ENCODE assay signal across 8 cellular contexts in genomic region chr12:57771271-57771872, GRCh38. TPM values are rescaled to one million over a fixed set of nuclear protein-coding genes. Genes with fewer than 3 reads are reported as not detected.
A peak's percentile ranks its signal among the peaks of the same experiment; 100 is the strongest.
DNase-seq lines count a peak whose midpoint lies in the region; ATAC-seq and TF ChIP-seq lines count a peak whose summit lies in the region.

No MANE protein-coding gene starts in this region.

- H3K9me3 ChIP-seq in ectodermal cell (ENCODE audit: control insufficient read depth, low read length) = no peaks in the 10 kb centered on the region

- H3K36me3 ChIP-seq in ectodermal cell (ENCODE audit: control insufficient read depth, insufficient read depth, low read length) = no peaks in the 10 kb centered on the region

- WGBS in ectodermal cell, 2 experiments = 2 to 3% methylated on average over 14 of the region's 16 CpGs

- DNase-seq in AG10803 (ENCODE audit: low read depth) (peak; percentile 85), GM19238 (ENCODE audit: insufficient read length, low spot score) (peak; percentile 86), NCI-H446 treated with DMSO at 0.1 percent for 48 hours (lab: John Stamatoyannopoulos, UW) (peak; percentile 87), lung microvascular endothelial cell (ENCODE audit: low read depth in 2 of 2) (peak; percentile 90)
- peak; percentile 67 for DNase-seq in activated CD4-positive, alpha-beta T cell treated with anti-CD3 and anti-CD28 coated beads for 1 hour
- DNase-seq in stimulated activated CD4-positive, alpha-beta T cell treated with anti-CD3 and anti-CD28 coated beads, TNF-alpha, amount 100 ng/mL, for 4 hours (ENCODE audit: low read depth in 3 of 3) = peak; percentile 85

- H3K27ac ChIP-seq in ectodermal cell (ENCODE audit: insufficient read depth, low read depth, low read length, poor library complexity, severe bottlenecking) = peak overlapping the region; percentile 92

- no peak for TF ChIP-seq CTCF in AG10803 (conservative IDR thresholded peaks at IDR 0.05; ENCODE audit: low read length)

- ATAC-seq in HG03342 (IDR thresholded peaks at IDR 0.05; ENCODE audit: unreplicated experiment) = peak; percentile 63

- peaks cover 12% of the 10 kb centered on the region for H3K4me1 ChIP-seq in ectodermal cell (ENCODE audit: control insufficient read depth, insufficient read depth, low read length)

- peaks cover 25% of the 10 kb centered on the region for H3K27me3 ChIP-seq in ectodermal cell (ENCODE audit: control insufficient read depth, insufficient read depth, low read length, poor library complexity, severe bottlenecking)

- H3K4me3 ChIP-seq in AG10803 (ENCODE audit: low read length) (peak overlapping the region; percentile 99), ectodermal cell (ENCODE audit: insufficient read depth, low read depth, low read length) (peak overlapping the region; percentile 59)

RNA-seq across cellular contexts. Expression of gene METTL1, which starts 0.5 kb away (rescaled TPM):
- 25.8 TPM for polyA plus RNA-seq in ectodermal cell (2013, experiment 1 of 4)
- 24.3 TPM for polyA plus RNA-seq in ectodermal cell (2013, experiment 2 of 4)
- polyA plus RNA-seq in ectodermal cell (2013, experiment 3 of 4) = 20.1 TPM
- 18.4 TPM for polyA plus RNA-seq in ectodermal cell (2013, experiment 4 of 4)
- 3.1 and 3.8 TPM in 2 replicates for total RNA-seq in lung microvascular endothelial cell

RNA-seq across cellular contexts. Expression of gene EEF1AKMT3, which starts 1.0 kb away (rescaled TPM):
- 6.6 TPM for polyA plus RNA-seq in ectodermal cell (2013, experiment 1 of 4)
- 5.0 TPM for polyA plus RNA-seq in ectodermal cell (2013, experiment 2 of 4)
- polyA plus RNA-seq in ectodermal cell (2013, experiment 3 of 4) = 4.8 TPM
- polyA plus RNA-seq in ectodermal cell (2013, experiment 4 of 4) = 5.5 TPM
- total RNA-seq in lung microvascular endothelial cell = 3.5 and 5.0 TPM in 2 replicates

RNA-seq across cellular contexts. Expression of gene CYP27B1, which starts 4.5 kb away (rescaled TPM):
- 2.3 TPM for polyA plus RNA-seq in ectodermal cell (2013, experiment 1 of 4)
- 2.0 TPM for polyA plus RNA-seq in ectodermal cell (2013, experiment 2 of 4)
- 0.85 TPM for polyA plus RNA-seq in ectodermal cell (2013, experiment 3 of 4)
- polyA plus RNA-seq in ectodermal cell (2013, experiment 4 of 4) = 1.1 TPM
- under 0.01 TPM in 2 replicates for total RNA-seq in lung microvascular endothelial cell

RNA-seq across cellular contexts. Expression of gene TSFM, which starts 11.2 kb away (rescaled TPM):
- polyA plus RNA-seq in ectodermal cell (2013, experiment 1 of 4) = 29.5 TPM
- polyA plus RNA-seq in ectodermal cell (2013, experiment 2 of 4) = 29.4 TPM
- polyA plus RNA-seq in ectodermal cell (2013, experiment 3 of 4) = 24.9 TPM
- 27.0 TPM for polyA plus RNA-seq in ectodermal cell (2013, experiment 4 of 4)
- total RNA-seq in lung microvascular endothelial cell = 15.5 and 18.5 TPM in 2 replicates

RNA-seq across cellular contexts. Expression of gene MARCHF9, which starts 16.5 kb away (rescaled TPM):
- polyA plus RNA-seq in ectodermal cell (2013, experiment 1 of 4) = 13.2 TPM
- 14.9 TPM for polyA plus RNA-seq in ectodermal cell (2013, experiment 2 of 4)
- 10.8 TPM for polyA plus RNA-seq in ectodermal cell (2013, experiment 3 of 4)
- 12.8 TPM for polyA plus RNA-seq in ectodermal cell (2013, experiment 4 of 4)
- total RNA-seq in lung microvascular endothelial cell = 2.4 and 5.6 TPM in 2 replicates

Comparison
In these comparisons a context has a peak if more than half of its experiments do, and no peak if none do; other contexts are left out.
1. Peak in every context shown above with its lines: DNase-seq, ATAC-seq, H3K4me3 ChIP-seq and H3K27ac ChIP-seq.